In the genomic region with DNA sequence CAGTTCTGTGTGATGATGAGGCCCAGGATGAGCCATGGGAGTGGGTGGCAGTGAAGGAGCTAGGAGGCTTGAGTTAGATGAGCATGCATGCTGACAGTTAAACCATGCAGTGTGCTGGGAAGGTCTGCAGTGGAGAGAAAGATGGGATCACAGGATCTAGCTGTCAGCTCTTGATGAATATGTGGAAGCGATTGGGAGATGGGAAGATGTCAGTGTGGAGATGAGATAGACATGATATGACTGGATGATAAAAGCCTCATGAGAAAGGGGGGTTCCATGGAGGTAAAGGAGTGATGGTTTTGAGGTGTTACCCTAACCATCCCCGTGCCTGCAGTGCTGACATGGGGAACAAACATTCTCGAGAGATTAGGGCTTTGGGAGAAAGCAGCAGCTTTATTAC, we compare ENCODE assay signal across 26 cellular contexts.
"Had no signal": no experiment of that assay in that cellular context is flagged by ENCODE, and none has a peak within 500 bp of the region (broad histone marks: within the 10 kb centered on the region; RNA-seq: fewer than 3 reads in every experiment).

No MANE protein-coding gene starts in this region.

- FAIRE-seq: urothelium cell line had no signal

- ATAC-seq: stimulated activated effector memory CD8-positive, alpha-beta T cell treated with anti-CD3 and anti-CD28 coated beads, Interleukin-12 subunit alpha, Interleukin-12 subunit beta, amount 100 ng/mL, for 72 hours; stimulated activated memory B cell treated with anti-CD40 and anti-IgM and Interleukin-4, amounts not matched to agents 10 μg/mL and 1 μg/mL and 100 μg/mL, for 72 hours; stimulated activated naive B cell treated with anti-CD40 and anti-IgM and Interleukin-4, amounts not matched to agents 10 μg/mL and 1 μg/mL and 100 μg/mL, for 72 hours; stimulated activated naive CD8-positive, alpha-beta T cell treated with anti-CD3 and anti-CD28 coated beads, Interleukin-15, amount 100 ng/mL, for 72 hours; stimulated activated naive CD8-positive, alpha-beta T cell treated with anti-CD3 and anti-CD28 coated beads, Interleukin-15, Interleukin-2, amounts not matched to agents 100 U/mL and 50 U/mL, for 24 hours; upper lobe of right lung had no signal

- H3K4me1 ChIP-seq: stomach, suprapubic skin, testis, thyroid gland, tibial artery, tibial nerve, transverse colon, upper lobe of left lung, upper lobe of right lung, uterus, vagina had no signal

- H3K27ac ChIP-seq: stomach, suprapubic skin, testis, thoracic aorta, thyroid gland, tibial artery, tibial nerve, transverse colon, upper lobe of left lung, upper lobe of right lung, uterus, vagina had no signal

- H3K4me3 ChIP-seq: stomach, suprapubic skin, testis, thoracic aorta, thyroid gland, tibial artery, tibial nerve, transverse colon, upper lobe of left lung, upper lobe of right lung, uterus, vagina had no signal

- H3K9me3 ChIP-seq: testis, thyroid gland, upper lobe of right lung had no signal

- H3K27me3 ChIP-seq: stomach, suprapubic skin, testis, thyroid gland, tibial artery, tibial nerve, transverse colon, upper lobe of left lung, upper lobe of right lung, uterus, vagina had no signal

- DNase-seq: stimulated activated CD4-positive, alpha-beta T cell treated with anti-CD3 and anti-CD28 coated beads, Interleukin-2, amount 100 ng/mL, for 48 hours; stimulated activated CD4-positive, alpha-beta T cell treated with anti-CD3 and anti-CD28 coated beads, Interleukin-4, amount 100 ng/mL, for 1 hour; stimulated activated CD4-positive, alpha-beta T cell treated with anti-CD3 and anti-CD28 coated beads, Interleukin-4, amount 100 ng/mL, for 24 hours; stimulated activated CD4-positive, alpha-beta T cell treated with anti-CD3 and anti-CD28 coated beads, Interleukin-4, amount 100 ng/mL, for 4 hours; stimulated activated CD8-positive, alpha-beta memory T cell treated with anti-CD3 and anti-CD28 coated beads, Interleukin-4, amount 100 ng/mL, for 48 hours; stimulated activated naive B cell treated with anti-CD40 and anti-IgM and Interleukin-4, amounts not matched to agents 10 μg/mL and 1 μg/mL and 100 μg/mL, for 72 hours; stimulated activated naive CD4-positive, alpha-beta T cell; stimulated activated naive CD4-positive, alpha-beta T cell treated with Interleukin-2 at 50 U/mL for 16 hours; stimulated activated naive CD8-positive, alpha-beta T cell treated with anti-CD3 and anti-CD28 coated beads, Interleukin-15, amount 100 ng/mL, for 72 hours; stimulated activated naive CD8-positive, alpha-beta T cell treated with anti-CD3 and anti-CD28 coated beads, Interleukin-15, Interleukin-2, amounts not matched to agents 100 U/mL and 50 U/mL, for 24 hours; stomach; substantia nigra; testis; thyroid gland; tibial artery; transverse colon; upper lobe of left lung; upper lobe of right lung; uterus had no signal

- H3K36me3 ChIP-seq: stomach, suprapubic skin, thoracic aorta, thyroid gland, tibial artery, tibial nerve, transverse colon, upper lobe of left lung, upper lobe of right lung, uterus, vagina had no signal
